Comparison of ENCODE assay signal across 6 cellular contexts in the genomic region with DNA sequence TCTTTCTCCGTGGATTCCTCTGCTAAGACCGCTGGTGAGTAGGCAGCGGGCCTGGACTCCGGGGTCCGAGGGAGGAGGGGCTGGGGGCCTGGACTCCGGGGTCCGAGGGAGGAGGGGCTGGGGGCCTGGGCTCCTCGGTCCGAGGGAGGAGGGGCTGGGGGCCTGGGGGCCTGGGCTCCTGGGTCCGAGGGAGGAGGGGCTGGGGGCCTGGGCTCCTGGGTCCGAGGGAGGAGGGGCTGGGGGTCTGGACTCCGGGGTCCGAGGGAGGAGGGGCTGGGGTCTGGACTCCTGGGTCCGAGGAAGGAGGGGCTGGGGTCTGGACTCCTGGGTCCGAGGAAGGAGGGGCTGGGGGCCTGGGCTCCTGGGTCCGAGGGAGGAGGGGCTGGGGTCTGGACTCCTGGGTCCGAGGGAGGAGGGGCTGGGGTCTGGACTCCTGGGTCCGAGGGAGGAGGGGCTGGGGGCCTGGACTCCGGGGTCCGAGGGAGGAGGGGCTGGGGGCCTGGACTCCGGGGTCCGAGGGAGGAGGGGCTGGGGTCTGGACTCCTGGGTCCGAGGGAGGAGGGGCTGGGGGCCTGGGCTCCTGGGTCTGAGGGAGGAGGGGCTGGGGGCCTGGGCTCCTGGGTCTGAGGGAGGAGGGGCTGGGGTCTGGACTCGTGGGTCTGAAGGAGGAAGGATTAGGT. TPM values are rescaled to one million over a fixed set of nuclear protein-coding genes. Genes with fewer than 3 reads are reported as not detected.
DNase-seq lines count a peak whose midpoint lies in the region; ATAC-seq, FAIRE-seq and TF ChIP-seq lines count a peak whose summit lies in the region.
"Not testable (repeated sequence)": the region's sequence is repeated elsewhere in the genome, so short reads cannot be mapped to it uniquely, and the experiment has no call there.

No MANE protein-coding gene starts in this region.

- not testable (repeated sequence) for H3K9me3 Mint-ChIP-seq in activated CD4-positive, alpha-beta memory T cell treated with anti-CD3 and anti-CD28 coated beads, Interleukin-2, amount 10 ng/mL, durations not matched to agents 7 days and 5 days; immature natural killer cell

- not testable (repeated sequence) for TF ChIP-seq POLR2A in vagina (IDR thresholded peaks at IDR 0.05)

- peaks cover 64% of the 10 kb centered on the region for H3K4me1 Mint-ChIP-seq in activated CD4-positive, alpha-beta memory T cell treated with anti-CD3 and anti-CD28 coated beads, Interleukin-2, amount 10 ng/mL, durations not matched to agents 7 days and 5 days
- H3K4me1 Mint-ChIP-seq in immature natural killer cell: peaks cover 59 to 60% of the 10 kb centered on the region in 2 donors

- CTCF ChIA-PET in HEK293 (lab: Yijun Ruan, JAX): interaction anchor here (1.1 kb wide), 1 partner anchor 12 kb away, joined by 3 read pairs; a partner anchor contains a TSS
- CTCF ChIA-PET in activated CD4-positive, alpha-beta memory T cell treated with anti-CD3 and anti-CD28 coated beads, Interleukin-2, amount 10 ng/mL, durations not matched to agents 7 days and 5 days (lab: Charles Lee): interaction anchor here (1.9 kb wide), 1 partner anchor 12 kb away, joined by 4 read pairs; a partner anchor contains a TSS

- intact Hi-C loops in pancreas (cut with DNase I); vagina (cut with DNase I): not testable (repeated sequence)

- 1 to 2% methylated on average over 18 to 24 of the region's 24 CpGs for WGBS in pancreas, 2 donors

- H3K36me3 Mint-ChIP-seq in activated CD4-positive, alpha-beta memory T cell treated with anti-CD3 and anti-CD28 coated beads, Interleukin-2, amount 10 ng/mL, durations not matched to agents 7 days and 5 days (ENCODE audit: low read depth): peaks cover 44% of the 10 kb centered on the region
- H3K36me3 Mint-ChIP-seq in immature natural killer cell: peaks cover 15 to 20% (median 16%) of the 10 kb centered on the region in 3 donors

- not testable (repeated sequence) for ATAC-seq in pancreas

- DNase-seq in activated CD4-positive, alpha-beta memory T cell treated with anti-CD3 and anti-CD28 coated beads, Interleukin-2, amount 10 ng/mL, durations not matched to agents 7 days and 5 days; coronary artery (ENCODE audit: low spot score); immature natural killer cell; vagina (ENCODE audit: extremely low spot score in 2 of 2): not testable (repeated sequence)
- peak in 1 of 6 donors; percentile 75 for DNase-seq in pancreas

- POLR2A ChIA-PET in HEK293 (lab: Yijun Ruan, JAX): interaction anchor here (0.5 to 1.7 kb wide), 2 partner anchors 9 to 132 kb away, joined by 4 to 6 read pairs; no protein-coding TSS in a partner anchor
- POLR2A ChIA-PET in activated CD4-positive, alpha-beta memory T cell treated with anti-CD3 and anti-CD28 coated beads, Interleukin-2, amount 10 ng/mL, durations not matched to agents 7 days and 5 days (lab: Charles Lee): interaction anchor here (1.7 kb wide), 1 partner anchor 18 kb away, joined by 6 read pairs; no protein-coding TSS in a partner anchor

- not testable (repeated sequence) for H3K27me3 ChIP-seq in pancreas, vagina

- H3K27ac ChIP-seq in HEK293 (ENCODE audit: extremely low read depth, low read depth, low read length) (peak overlapping the region; percentile 78; the same call in 1 of the 2 replicates), coronary artery (peak overlapping the region; percentile 98 to 99), pancreas (peak overlapping the region; percentile 80 to 87 (median 84)), vagina (peak overlapping the region; percentile 95)

- not testable (repeated sequence) for FAIRE-seq in pancreas (lab: Jason Lieb, UNC)

- H3K9me3 ChIP-seq in HEK293 (ENCODE audit: control insufficient read depth, insufficient read depth, low read depth, low read length); pancreas; vagina: not testable (repeated sequence)

- not testable (repeated sequence) for TF ChIP-seq CTCF in HEK293 (tag by site-specific recombination; IDR thresholded peaks at IDR 0.05); coronary artery (IDR thresholded peaks at IDR 0.05); pancreas (IDR thresholded peaks at IDR 0.05); vagina (IDR thresholded peaks at IDR 0.05)

- H3K36me3 ChIP-seq in HEK293 (ENCODE audit: control insufficient read depth in 2 of 2, insufficient read depth in 1 of 2, low read length in 2 of 2): peaks cover 6 to 13% of the 10 kb centered on the region in 2 experiments; a peak in 2 of 3 replicates
- peaks cover 0 to 11% (median 5%) of the 10 kb centered on the region in 3 donors for H3K36me3 ChIP-seq in pancreas
- peaks cover 0 to 18% of the 10 kb centered on the region in 2 donors for H3K36me3 ChIP-seq in vagina

- not testable (repeated sequence) for H3K27me3 Mint-ChIP-seq in activated CD4-positive, alpha-beta memory T cell treated with anti-CD3 and anti-CD28 coated beads, Interleukin-2, amount 10 ng/mL, durations not matched to agents 7 days and 5 days
- peaks cover 48 to 60% (median 55%) of the 10 kb centered on the region in 3 donors for H3K27me3 Mint-ChIP-seq in immature natural killer cell (ENCODE audit: low read depth in 3 of 3)

- H3K4me3 Mint-ChIP-seq in activated CD4-positive, alpha-beta memory T cell treated with anti-CD3 and anti-CD28 coated beads, Interleukin-2, amount 10 ng/mL, durations not matched to agents 7 days and 5 days: peak overlapping the region; percentile 97
- H3K4me3 Mint-ChIP-seq in immature natural killer cell: peak overlapping the region; percentile 83 to 97 (median 95)

- peak overlapping the region; percentile 81 for H3K27ac Mint-ChIP-seq in activated CD4-positive, alpha-beta memory T cell treated with anti-CD3 and anti-CD28 coated beads, Interleukin-2, amount 10 ng/mL, durations not matched to agents 7 days and 5 days
- H3K27ac Mint-ChIP-seq in immature natural killer cell: peak overlapping the region; percentile 86 to 100 (median 94)

- H3K4me1 ChIP-seq in HEK293 (ENCODE audit: control insufficient read depth, insufficient read depth, low read length) (peaks cover 15% of the 10 kb centered on the region), vagina (peaks cover 60% of the 10 kb centered on the region)
- not testable (repeated sequence) for H3K4me1 ChIP-seq in pancreas

- H3K4me3 ChIP-seq in HEK293 (ENCODE audit: low read depth, low read length): peak overlapping the region; percentile 71
- H3K4me3 ChIP-seq in coronary artery: peak overlapping the region; percentile 96
- H3K4me3 ChIP-seq in pancreas: peak overlapping the region; percentile 52 to 86 (median 76)
- H3K4me3 ChIP-seq in vagina: peak overlapping the region; percentile 66 to 96

RNA-seq across cellular contexts. Expression of a gene that starts 2.3 kb away (rescaled TPM):
- 100 to 1,000 TPM; 109 TPM for total RNA-seq in activated CD4-positive, alpha-beta memory T cell treated with anti-CD3 and anti-CD28 coated beads, Interleukin-2, amount 10 ng/mL, durations not matched to agents 7 days and 5 days
- 10 to 100 TPM; 20.1 to 40.5 (median 34.0) TPM for polyA plus RNA-seq in immature natural killer cell
- 10 to 100 TPM; 21.5 to 57.6 (median 31.0) TPM for total RNA-seq in pancreas
- polyA plus RNA-seq in pancreas: 10 to 100 TPM; 14.0 to 40.6 TPM
- total RNA-seq in vagina: 68.3 TPM

RNA-seq across cellular contexts. Expression of a gene that starts 12.1 kb away (rescaled TPM):
- total RNA-seq in activated CD4-positive, alpha-beta memory T cell treated with anti-CD3 and anti-CD28 coated beads, Interleukin-2, amount 10 ng/mL, durations not matched to agents 7 days and 5 days: not detected
- not detected for polyA plus RNA-seq in immature natural killer cell
- under 1 TPM in 5 of 6 donors, not detected in 1; 0.16 to 0.38 (median 0.18) TPM for total RNA-seq in pancreas
- polyA plus RNA-seq in pancreas: 1 to 10 TPM in 1 of 2 donors, under 1 TPM in 1; 0.99 to 2.2 TPM
- total RNA-seq in vagina: not detected

RNA-seq across cellular contexts. Expression of a gene that starts 39.1 kb away (rescaled TPM):
- not detected for total RNA-seq in activated CD4-positive, alpha-beta memory T cell treated with anti-CD3 and anti-CD28 coated beads, Interleukin-2, amount 10 ng/mL, durations not matched to agents 7 days and 5 days
- polyA plus RNA-seq in immature natural killer cell (not detected), pancreas (under 1 TPM; 0.02 to 0.08 TPM)
- total RNA-seq in pancreas (under 1 TPM in 2 of 6 donors, not detected in 4; 0.04 to 0.09 TPM), vagina (not detected)

RNA-seq across cellular contexts. Expression of a gene that starts 45.8 kb away (rescaled TPM):
- under 1 TPM in 1 of 2 experiments, not detected in 1; 0.08 TPM for total RNA-seq in activated CD4-positive, alpha-beta memory T cell treated with anti-CD3 and anti-CD28 coated beads, Interleukin-2, amount 10 ng/mL, durations not matched to agents 7 days and 5 days
- under 1 TPM in 2 of 3 donors, not detected in 1; 0.20 to 0.28 TPM for polyA plus RNA-seq in immature natural killer cell
- total RNA-seq in pancreas: under 1 TPM in 5 of 6 donors, not detected in 1; 0.08 to 0.81 (median 0.32) TPM
- under 1 TPM; 0.02 to 0.19 TPM for polyA plus RNA-seq in pancreas
- total RNA-seq in vagina: 0.49 TPM
